In the genomic region with DNA sequence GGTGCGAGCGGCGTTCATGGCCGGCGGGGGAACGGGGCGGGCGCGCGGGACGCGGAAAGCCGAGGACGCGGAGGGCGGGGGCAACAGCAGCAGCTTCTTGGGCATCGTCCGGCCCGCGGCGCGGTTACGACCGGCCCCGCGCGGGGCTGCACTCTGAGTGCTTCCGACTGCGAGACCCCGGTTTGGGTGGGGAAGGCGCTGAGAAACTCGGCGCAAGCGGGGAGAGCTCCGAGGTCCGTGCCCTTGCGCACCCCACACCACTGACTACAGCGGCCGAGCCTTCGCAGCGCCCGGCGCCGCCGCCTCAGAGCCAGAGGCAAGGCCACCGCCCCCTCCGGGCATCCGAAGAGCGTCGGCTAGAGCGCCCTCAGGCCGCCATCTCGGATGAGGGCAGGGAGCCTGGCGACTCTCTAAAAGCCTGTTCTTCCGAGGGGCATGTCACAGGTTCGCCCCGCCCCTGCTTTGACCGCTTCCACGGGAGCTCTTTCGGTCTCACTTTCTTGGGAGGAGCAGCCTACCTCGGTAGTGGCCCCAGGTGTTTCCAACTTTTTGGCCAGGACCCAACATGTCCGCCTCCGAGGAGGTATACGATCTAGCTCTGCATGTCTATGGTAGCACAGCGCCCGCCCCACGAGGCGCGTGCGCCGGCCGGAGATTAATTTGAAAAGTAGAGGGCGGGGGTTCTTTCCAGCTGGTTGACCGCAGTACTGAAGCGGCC, we compare ENCODE assay signal across 1 cellular context.
A peak's percentile ranks its signal among the peaks of the same experiment; 100 is the strongest.
TF ChIP-seq lines count a peak whose summit lies in the region.

A gene with protein sequence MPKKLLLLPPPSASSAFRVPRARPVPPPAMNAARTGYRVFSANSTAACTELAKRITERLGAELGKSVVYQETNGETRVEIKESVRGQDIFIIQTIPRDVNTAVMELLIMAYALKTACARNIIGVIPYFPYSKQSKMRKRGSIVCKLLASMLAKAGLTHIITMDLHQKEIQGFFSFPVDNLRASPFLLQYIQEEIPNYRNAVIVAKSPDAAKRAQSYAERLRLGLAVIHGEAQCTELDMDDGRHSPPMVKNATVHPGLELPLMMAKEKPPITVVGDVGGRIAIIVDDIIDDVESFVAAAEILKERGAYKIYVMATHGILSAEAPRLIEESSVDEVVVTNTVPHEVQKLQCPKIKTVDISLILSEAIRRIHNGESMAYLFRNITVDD (minus strand): TSS at position 318 of the 718 bp plus-strand sequence. CDS start 213 bp downstream, at position 105.

TF ChIP-seq in GM12878, 131 proteins besides CTCF, POLR2A, EP300 and RAD21 (continued from another document and continues in another):
- TF ChIP-seq, protein P1, sequence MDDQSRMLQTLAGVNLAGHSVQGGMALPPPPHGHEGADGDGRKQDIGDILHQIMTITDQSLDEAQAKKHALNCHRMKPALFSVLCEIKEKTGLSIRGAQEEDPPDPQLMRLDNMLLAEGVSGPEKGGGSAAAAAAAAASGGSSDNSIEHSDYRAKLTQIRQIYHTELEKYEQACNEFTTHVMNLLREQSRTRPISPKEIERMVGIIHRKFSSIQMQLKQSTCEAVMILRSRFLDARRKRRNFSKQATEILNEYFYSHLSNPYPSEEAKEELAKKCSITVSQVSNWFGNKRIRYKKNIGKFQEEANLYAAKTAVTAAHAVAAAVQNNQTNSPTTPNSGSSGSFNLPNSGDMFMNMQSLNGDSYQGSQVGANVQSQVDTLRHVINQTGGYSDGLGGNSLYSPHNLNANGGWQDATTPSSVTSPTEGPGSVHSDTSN (IDR thresholded peaks at IDR 0.05; ENCODE audit: insufficient replicate concordance, low read depth, low read length) = peak; percentile 38
- TF ChIP-seq EGR1 (IDR thresholded peaks at IDR 0.05; ENCODE audit: borderline replicate concordance in 1 of 2, low read depth in 2 of 2, low read length in 2 of 2) (peak in 1 of 2 experiments; percentile 87; a peak in 2 of 3 replicates), FOXK2 (IDR thresholded peaks at IDR 0.05) (0 out of 2 replicates have a peak, but pooled peaks have one; percentile 31), HDGF (IDR thresholded peaks at IDR 0.05) (0 out of 2 replicates have a peak, but pooled peaks have one; percentile 20), SIN3A (IDR thresholded peaks at IDR 0.05; ENCODE audit: low read depth, low read length) (peak; percentile 76; the same call in 1 of the 2 replicates), ZSCAN29 (IDR thresholded peaks at IDR 0.05) (peak; percentile 24; the same call in 1 of the 2 replicates), NR2F1 (conservative IDR thresholded peaks at IDR 0.05) (0 out of 2 replicates have a peak, but pooled peaks have one; percentile 42), POLR2AphosphoS2 (IDR thresholded peaks at IDR 0.05; ENCODE audit: low read depth, low read length) (peak; percentile 45; the same call in 1 of the 2 replicates), CBX5 (IDR thresholded peaks at IDR 0.05; ENCODE audit: low read depth) (no peak), SIX5 (IDR thresholded peaks at IDR 0.05; ENCODE audit: low read depth, low read length, severe bottlenecking) (peak; percentile 64), NRF1 (conservative IDR thresholded peaks at IDR 0.05; ENCODE audit: low read depth, low read length) (peak; percentile 65), EED (IDR thresholded peaks at IDR 0.05; ENCODE audit: low read depth) (no peak; the same call in 1 of the 2 replicates), JUNB (IDR thresholded peaks at IDR 0.05) (no peak), NR2C2 (IDR thresholded peaks at IDR 0.05; ENCODE audit: borderline replicate concordance, control insufficient read depth, insufficient read length, low read depth) (no peak), IRF4 (IDR thresholded peaks at IDR 0.05; ENCODE audit: low read depth, low read length) (0 out of 2 replicates have a peak, but pooled peaks have one; percentile 43), HCFC1 (IDR thresholded peaks at IDR 0.05; ENCODE audit: low read length) (peak; percentile 85), PML (IDR thresholded peaks at IDR 0.05; ENCODE audit: low read length) (no peak), RAD51 (IDR thresholded peaks at IDR 0.05) (0 out of 2 replicates have a peak, but pooled peaks have one; percentile 25), HDAC6 (IDR thresholded peaks at IDR 0.05; ENCODE audit: unreplicated experiment) (no peak), ETV6 (conservative IDR thresholded peaks at IDR 0.05 in 1 of 2, IDR thresholded peaks at IDR 0.05 in 1 of 2; ENCODE audit: borderline replicate concordance in 1 of 2, low read depth in 1 of 2) (no peak)
- TF ChIP-seq, protein P2, sequence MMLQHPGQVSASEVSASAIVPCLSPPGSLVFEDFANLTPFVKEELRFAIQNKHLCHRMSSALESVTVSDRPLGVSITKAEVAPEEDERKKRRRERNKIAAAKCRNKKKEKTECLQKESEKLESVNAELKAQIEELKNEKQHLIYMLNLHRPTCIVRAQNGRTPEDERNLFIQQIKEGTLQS (IDR thresholded peaks at IDR 0.05; ENCODE audit: borderline replicate concordance, extremely low read depth, low read depth, low read length) = no peak
- TF ChIP-seq, protein P3, sequence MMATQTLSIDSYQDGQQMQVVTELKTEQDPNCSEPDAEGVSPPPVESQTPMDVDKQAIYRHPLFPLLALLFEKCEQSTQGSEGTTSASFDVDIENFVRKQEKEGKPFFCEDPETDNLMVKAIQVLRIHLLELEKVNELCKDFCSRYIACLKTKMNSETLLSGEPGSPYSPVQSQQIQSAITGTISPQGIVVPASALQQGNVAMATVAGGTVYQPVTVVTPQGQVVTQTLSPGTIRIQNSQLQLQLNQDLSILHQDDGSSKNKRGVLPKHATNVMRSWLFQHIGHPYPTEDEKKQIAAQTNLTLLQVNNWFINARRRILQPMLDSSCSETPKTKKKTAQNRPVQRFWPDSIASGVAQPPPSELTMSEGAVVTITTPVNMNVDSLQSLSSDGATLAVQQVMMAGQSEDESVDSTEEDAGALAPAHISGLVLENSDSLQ (IDR thresholded peaks at IDR 0.05) = 0 out of 2 replicates have a peak, but pooled peaks have one; percentile 46
- TF ChIP-seq, protein P4, sequence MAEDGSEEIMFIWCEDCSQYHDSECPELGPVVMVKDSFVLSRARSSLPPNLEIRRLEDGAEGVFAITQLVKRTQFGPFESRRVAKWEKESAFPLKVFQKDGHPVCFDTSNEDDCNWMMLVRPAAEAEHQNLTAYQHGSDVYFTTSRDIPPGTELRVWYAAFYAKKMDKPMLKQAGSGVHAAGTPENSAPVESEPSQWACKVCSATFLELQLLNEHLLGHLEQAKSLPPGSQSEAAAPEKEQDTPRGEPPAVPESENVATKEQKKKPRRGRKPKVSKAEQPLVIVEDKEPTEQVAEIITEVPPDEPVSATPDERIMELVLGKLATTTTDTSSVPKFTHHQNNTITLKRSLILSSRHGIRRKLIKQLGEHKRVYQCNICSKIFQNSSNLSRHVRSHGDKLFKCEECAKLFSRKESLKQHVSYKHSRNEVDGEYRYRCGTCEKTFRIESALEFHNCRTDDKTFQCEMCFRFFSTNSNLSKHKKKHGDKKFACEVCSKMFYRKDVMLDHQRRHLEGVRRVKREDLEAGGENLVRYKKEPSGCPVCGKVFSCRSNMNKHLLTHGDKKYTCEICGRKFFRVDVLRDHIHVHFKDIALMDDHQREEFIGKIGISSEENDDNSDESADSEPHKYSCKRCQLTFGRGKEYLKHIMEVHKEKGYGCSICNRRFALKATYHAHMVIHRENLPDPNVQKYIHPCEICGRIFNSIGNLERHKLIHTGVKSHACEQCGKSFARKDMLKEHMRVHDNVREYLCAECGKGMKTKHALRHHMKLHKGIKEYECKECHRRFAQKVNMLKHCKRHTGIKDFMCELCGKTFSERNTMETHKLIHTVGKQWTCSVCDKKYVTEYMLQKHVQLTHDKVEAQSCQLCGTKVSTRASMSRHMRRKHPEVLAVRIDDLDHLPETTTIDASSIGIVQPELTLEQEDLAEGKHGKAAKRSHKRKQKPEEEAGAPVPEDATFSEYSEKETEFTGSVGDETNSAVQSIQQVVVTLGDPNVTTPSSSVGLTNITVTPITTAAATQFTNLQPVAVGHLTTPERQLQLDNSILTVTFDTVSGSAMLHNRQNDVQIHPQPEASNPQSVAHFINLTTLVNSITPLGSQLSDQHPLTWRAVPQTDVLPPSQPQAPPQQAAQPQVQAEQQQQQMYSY (CRISPR knock-in tag; IDR thresholded peaks at IDR 0.05) = no peak
- TF ChIP-seq, protein P5, sequence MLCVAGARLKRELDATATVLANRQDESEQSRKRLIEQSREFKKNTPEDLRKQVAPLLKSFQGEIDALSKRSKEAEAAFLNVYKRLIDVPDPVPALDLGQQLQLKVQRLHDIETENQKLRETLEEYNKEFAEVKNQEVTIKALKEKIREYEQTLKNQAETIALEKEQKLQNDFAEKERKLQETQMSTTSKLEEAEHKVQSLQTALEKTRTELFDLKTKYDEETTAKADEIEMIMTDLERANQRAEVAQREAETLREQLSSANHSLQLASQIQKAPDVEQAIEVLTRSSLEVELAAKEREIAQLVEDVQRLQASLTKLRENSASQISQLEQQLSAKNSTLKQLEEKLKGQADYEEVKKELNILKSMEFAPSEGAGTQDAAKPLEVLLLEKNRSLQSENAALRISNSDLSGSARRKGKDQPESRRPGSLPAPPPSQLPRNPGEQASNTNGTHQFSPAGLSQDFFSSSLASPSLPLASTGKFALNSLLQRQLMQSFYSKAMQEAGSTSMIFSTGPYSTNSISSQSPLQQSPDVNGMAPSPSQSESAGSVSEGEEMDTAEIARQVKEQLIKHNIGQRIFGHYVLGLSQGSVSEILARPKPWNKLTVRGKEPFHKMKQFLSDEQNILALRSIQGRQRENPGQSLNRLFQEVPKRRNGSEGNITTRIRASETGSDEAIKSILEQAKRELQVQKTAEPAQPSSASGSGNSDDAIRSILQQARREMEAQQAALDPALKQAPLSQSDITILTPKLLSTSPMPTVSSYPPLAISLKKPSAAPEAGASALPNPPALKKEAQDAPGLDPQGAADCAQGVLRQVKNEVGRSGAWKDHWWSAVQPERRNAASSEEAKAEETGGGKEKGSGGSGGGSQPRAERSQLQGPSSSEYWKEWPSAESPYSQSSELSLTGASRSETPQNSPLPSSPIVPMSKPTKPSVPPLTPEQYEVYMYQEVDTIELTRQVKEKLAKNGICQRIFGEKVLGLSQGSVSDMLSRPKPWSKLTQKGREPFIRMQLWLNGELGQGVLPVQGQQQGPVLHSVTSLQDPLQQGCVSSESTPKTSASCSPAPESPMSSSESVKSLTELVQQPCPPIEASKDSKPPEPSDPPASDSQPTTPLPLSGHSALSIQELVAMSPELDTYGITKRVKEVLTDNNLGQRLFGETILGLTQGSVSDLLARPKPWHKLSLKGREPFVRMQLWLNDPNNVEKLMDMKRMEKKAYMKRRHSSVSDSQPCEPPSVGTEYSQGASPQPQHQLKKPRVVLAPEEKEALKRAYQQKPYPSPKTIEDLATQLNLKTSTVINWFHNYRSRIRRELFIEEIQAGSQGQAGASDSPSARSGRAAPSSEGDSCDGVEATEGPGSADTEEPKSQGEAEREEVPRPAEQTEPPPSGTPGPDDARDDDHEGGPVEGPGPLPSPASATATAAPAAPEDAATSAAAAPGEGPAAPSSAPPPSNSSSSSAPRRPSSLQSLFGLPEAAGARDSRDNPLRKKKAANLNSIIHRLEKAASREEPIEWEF (IDR thresholded peaks at IDR 0.05; ENCODE audit: insufficient replicate concordance, low read depth, low read length) = peak; percentile 42
- TF ChIP-seq, protein P6, sequence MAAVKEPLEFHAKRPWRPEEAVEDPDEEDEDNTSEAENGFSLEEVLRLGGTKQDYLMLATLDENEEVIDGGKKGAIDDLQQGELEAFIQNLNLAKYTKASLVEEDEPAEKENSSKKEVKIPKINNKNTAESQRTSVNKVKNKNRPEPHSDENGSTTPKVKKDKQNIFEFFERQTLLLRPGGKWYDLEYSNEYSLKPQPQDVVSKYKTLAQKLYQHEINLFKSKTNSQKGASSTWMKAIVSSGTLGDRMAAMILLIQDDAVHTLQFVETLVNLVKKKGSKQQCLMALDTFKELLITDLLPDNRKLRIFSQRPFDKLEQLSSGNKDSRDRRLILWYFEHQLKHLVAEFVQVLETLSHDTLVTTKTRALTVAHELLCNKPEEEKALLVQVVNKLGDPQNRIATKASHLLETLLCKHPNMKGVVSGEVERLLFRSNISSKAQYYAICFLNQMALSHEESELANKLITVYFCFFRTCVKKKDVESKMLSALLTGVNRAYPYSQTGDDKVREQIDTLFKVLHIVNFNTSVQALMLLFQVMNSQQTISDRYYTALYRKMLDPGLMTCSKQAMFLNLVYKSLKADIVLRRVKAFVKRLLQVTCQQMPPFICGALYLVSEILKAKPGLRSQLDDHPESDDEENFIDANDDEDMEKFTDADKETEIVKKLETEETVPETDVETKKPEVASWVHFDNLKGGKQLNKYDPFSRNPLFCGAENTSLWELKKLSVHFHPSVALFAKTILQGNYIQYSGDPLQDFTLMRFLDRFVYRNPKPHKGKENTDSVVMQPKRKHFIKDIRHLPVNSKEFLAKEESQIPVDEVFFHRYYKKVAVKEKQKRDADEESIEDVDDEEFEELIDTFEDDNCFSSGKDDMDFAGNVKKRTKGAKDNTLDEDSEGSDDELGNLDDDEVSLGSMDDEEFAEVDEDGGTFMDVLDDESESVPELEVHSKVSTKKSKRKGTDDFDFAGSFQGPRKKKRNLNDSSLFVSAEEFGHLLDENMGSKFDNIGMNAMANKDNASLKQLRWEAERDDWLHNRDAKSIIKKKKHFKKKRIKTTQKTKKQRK (IDR thresholded peaks at IDR 0.05; ENCODE audit: low read depth, low read length) = no peak
- TF ChIP-seq, protein P7, sequence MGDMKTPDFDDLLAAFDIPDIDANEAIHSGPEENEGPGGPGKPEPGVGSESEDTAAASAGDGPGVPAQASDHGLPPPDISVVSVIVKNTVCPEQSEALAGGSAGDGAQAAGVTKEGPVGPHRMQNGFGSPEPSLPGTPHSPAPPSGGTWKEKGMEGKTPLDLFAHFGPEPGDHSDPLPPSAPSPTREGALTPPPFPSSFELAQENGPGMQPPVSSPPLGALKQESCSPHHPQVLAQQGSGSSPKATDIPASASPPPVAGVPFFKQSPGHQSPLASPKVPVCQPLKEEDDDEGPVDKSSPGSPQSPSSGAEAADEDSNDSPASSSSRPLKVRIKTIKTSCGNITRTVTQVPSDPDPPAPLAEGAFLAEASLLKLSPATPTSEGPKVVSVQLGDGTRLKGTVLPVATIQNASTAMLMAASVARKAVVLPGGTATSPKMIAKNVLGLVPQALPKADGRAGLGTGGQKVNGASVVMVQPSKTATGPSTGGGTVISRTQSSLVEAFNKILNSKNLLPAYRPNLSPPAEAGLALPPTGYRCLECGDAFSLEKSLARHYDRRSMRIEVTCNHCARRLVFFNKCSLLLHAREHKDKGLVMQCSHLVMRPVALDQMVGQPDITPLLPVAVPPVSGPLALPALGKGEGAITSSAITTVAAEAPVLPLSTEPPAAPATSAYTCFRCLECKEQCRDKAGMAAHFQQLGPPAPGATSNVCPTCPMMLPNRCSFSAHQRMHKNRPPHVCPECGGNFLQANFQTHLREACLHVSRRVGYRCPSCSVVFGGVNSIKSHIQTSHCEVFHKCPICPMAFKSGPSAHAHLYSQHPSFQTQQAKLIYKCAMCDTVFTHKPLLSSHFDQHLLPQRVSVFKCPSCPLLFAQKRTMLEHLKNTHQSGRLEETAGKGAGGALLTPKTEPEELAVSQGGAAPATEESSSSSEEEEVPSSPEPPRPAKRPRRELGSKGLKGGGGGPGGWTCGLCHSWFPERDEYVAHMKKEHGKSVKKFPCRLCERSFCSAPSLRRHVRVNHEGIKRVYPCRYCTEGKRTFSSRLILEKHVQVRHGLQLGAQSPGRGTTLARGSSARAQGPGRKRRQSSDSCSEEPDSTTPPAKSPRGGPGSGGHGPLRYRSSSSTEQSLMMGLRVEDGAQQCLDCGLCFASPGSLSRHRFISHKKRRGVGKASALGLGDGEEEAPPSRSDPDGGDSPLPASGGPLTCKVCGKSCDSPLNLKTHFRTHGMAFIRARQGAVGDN (IDR thresholded peaks at IDR 0.05) = peak; percentile 63; the same call in 1 of the 2 replicates
